In genomic region chr3:141498592-141499223, GRCh38 we compare ENCODE assay signal across 9 cellular contexts. TPM values are rescaled to one million over a fixed set of nuclear protein-coding genes. Genes with fewer than 3 reads are reported as not detected.
DNase-seq lines count a peak whose midpoint lies in the region; ATAC-seq, FAIRE-seq and TF ChIP-seq lines count a peak whose summit lies in the region.
"Had no signal": no experiment of that assay in that cellular context is flagged by ENCODE, and none has a peak within 500 bp of the region (broad histone marks: within the 10 kb centered on the region; RNA-seq: fewer than 3 reads in every experiment).

No MANE protein-coding gene starts in this region.

- CTCF ChIA-PET in HepG2 (lab: Yijun Ruan, JAX; ENCODE audit: low intra/inter-chr PET ratio, low total read pairs) = no interaction called here

- WGBS in liver = 74% methylated on average over 6 of the region's 6 CpGs
- WGBS in HepG2 (ENCODE audit: low lambda C conversion rate) = 99% methylated on average over 6 of the region's 6 CpGs
- 75 to 82% methylated on average over 6 of the region's 6 CpGs for WGBS in esophagus, 2 donors

- peaks cover 71% of the 10 kb centered on the region for H3K79me2 ChIP-seq in HepG2 (ENCODE audit: insufficient read depth, low read length)

- H3K36me3 Mint-ChIP-seq in mesothelial cell of epicardium = peaks cover 5% of the 10 kb centered on the region

- H3K27ac ChIP-seq in liver (ENCODE audit: low read depth in 1 of 2, low read length in 2 of 2) = peak overlapping the region; percentile 46 to 50
- no peak overlapping the region for H3K27ac ChIP-seq in HepG2 (ENCODE audit: extremely low read length, insufficient read depth, low read length)
- peak overlapping the region; percentile 15 to 21 for H3K27ac ChIP-seq in esophagus (ENCODE audit: low read depth in 2 of 2, low read length in 1 of 2)

- H3K4me1 ChIP-seq in liver (ENCODE audit: control insufficient read depth in 4 of 4, insufficient read depth in 4 of 4, low read length in 3 of 4) (peaks cover 0 to 2% (median 0%) of the 10 kb centered on the region in 4 donors), HepG2 (ENCODE audit: insufficient read depth, low read length) (peaks cover 30% of the 10 kb centered on the region), esophagus (ENCODE audit: control insufficient read depth in 2 of 2, insufficient read depth in 2 of 2, low read length in 1 of 2) (no peaks in the 10 kb centered on the region)

- H3K9me3 ChIP-seq in liver (ENCODE audit: control insufficient read depth in 4 of 4, low read length in 3 of 4) (no peaks in the 10 kb centered on the region), HepG2 (ENCODE audit: low read length) (no peaks in the 10 kb centered on the region), esophagus (ENCODE audit: control insufficient read depth in 2 of 2, insufficient read depth in 1 of 2, low read depth in 1 of 2, low read length in 1 of 2) (no peaks in the 10 kb centered on the region)

- no peaks in the 10 kb centered on the region for H4K20me1 ChIP-seq in HepG2 (ENCODE audit: insufficient read depth, low read length)

- no peak for FAIRE-seq in HepG2 (lab: Jason Lieb, UNC)

- H3K4me3 ChIP-seq in liver (ENCODE audit: low read depth in 1 of 3, low read length in 3 of 3) (no peak overlapping the region), HepG2 (replicated peaks in 1 of 3; ENCODE audit: insufficient read depth in 1 of 3, low read depth in 2 of 3, low read length in 3 of 3) (no peak overlapping the region), esophagus (ENCODE audit: low read depth in 1 of 2, low read length in 2 of 2) (no peak overlapping the region)

- ATAC-seq in HepG2 = no peak
- ATAC-seq in HG03469 (IDR thresholded peaks at IDR 0.05; ENCODE audit: unreplicated experiment) = peak; percentile 88

- H3K4me3 Mint-ChIP-seq in mesothelial cell of epicardium = no peak overlapping the region
- H3K4me3 Mint-ChIP-seq: brain had no signal

- H3K27ac Mint-ChIP-seq in mesothelial cell of epicardium = no peak overlapping the region

- DNase-seq in HepG2 (ENCODE audit: low spot score) (no peak), epidermal melanocyte (ENCODE audit: insufficient read length, low spot score) (no peak), mesothelial cell of epicardium (ENCODE audit: low spot score in 2 of 2, unreplicated experiment in 2 of 2) (no peak)
- DNase-seq in activated CD4-positive, alpha-beta T cell treated with anti-CD3 and anti-CD28 coated beads for 1 hour = peak; percentile 76
- DNase-seq in stimulated activated CD8-positive, alpha-beta memory T cell treated with anti-CD3 and anti-CD28 coated beads, Interleukin-12 subunit alpha, Interleukin-12 subunit beta, amount 100 ng/mL, for 1 hour (ENCODE audit: low read depth) = peak; percentile 77

- no TSS peak for BruUV-seq in HepG2 (replicated peaks; lab: Mats Ljungman, UMichigan)

- POLR2A ChIA-PET in HepG2 (lab: Yijun Ruan, JAX) = no interaction called here

- in situ Hi-C loops in HepG2 (cut with HindIII; ENCODE audit: extremely low pct_ligation_motif_present, low pct_unique_long_range_greater_than_20kb) = no loop called here

- H3K27me3 Mint-ChIP-seq in mesothelial cell of epicardium (ENCODE audit: low read depth) = no peaks in the 10 kb centered on the region
- H3K27me3 Mint-ChIP-seq: brain had no signal

- intact Hi-C loops in HepG2 (cut with micrococcal nuclease; ENCODE audit: unreplicated experiment) = no loop called here

- H3K4me2 ChIP-seq in HepG2 (ENCODE audit: low read depth, low read length) = no peak overlapping the region

- no peaks in the 10 kb centered on the region for H3K27me3 ChIP-seq in liver (ENCODE audit: control insufficient read depth in 4 of 4, insufficient read depth in 4 of 4, low read length in 3 of 4)
- no peaks in the 10 kb centered on the region for H3K27me3 ChIP-seq in HepG2 (ENCODE audit: control insufficient read depth in 1 of 2, insufficient read depth in 2 of 2, low read length in 2 of 2)
- H3K27me3 ChIP-seq in esophagus (ENCODE audit: control insufficient read depth in 1 of 2, insufficient read depth in 2 of 2, low read length in 2 of 2) = no peaks in the 10 kb centered on the region

- H3K9me3 Mint-ChIP-seq in mesothelial cell of epicardium = peaks cover 4% of the 10 kb centered on the region

- no peak for TF ChIP-seq EP300 in HepG2 (IDR thresholded peaks at IDR 0.05; ENCODE audit: low read depth in 2 of 2, low read length in 2 of 2)
- no peak for TF ChIP-seq EP300 in HepG2 (CRISPR knock-in tag; IDR thresholded peaks at IDR 0.05; ENCODE audit: borderline replicate concordance)

- TF ChIP-seq POLR2A in HepG2 (IDR thresholded peaks at IDR 0.05; ENCODE audit: insufficient read depth in 1 of 2, low read depth in 2 of 2, low read length in 2 of 2) = no peak

- H3K36me3 ChIP-seq in liver (ENCODE audit: control insufficient read depth in 4 of 4, insufficient read depth in 3 of 4, low read depth in 1 of 4, low read length in 3 of 4) (no peaks in the 10 kb centered on the region), HepG2 (replicated peaks in 1 of 2; ENCODE audit: control insufficient read depth in 1 of 2, insufficient read depth in 2 of 2, low read length in 2 of 2) (no peaks in the 10 kb centered on the region), esophagus (ENCODE audit: control insufficient read depth in 2 of 2, insufficient read depth in 2 of 2, low read length in 1 of 2) (no peaks in the 10 kb centered on the region)

- no peak overlapping the region for H2AFZ ChIP-seq in HepG2 (ENCODE audit: low read length)

- H3K9ac ChIP-seq in liver (ENCODE audit: low read depth in 1 of 2, low read length in 2 of 2) = no peak overlapping the region
- no peak overlapping the region for H3K9ac ChIP-seq in HepG2 (ENCODE audit: insufficient read depth, low read depth, low read length)

- H3K4me1 Mint-ChIP-seq in mesothelial cell of epicardium = no peaks in the 10 kb centered on the region

- TF ChIP-seq CTCF in liver (IDR thresholded peaks at IDR 0.05; ENCODE audit: low read depth, low read length, missing input control) (no peak), HepG2 (CRISPR knock-in tag; IDR thresholded peaks at IDR 0.05) (no peak), mesothelial cell of epicardium (IDR thresholded peaks at IDR 0.05; ENCODE audit: unreplicated experiment) (no peak)

- TF ChIP-seq RAD21 in liver (IDR thresholded peaks at IDR 0.05) = no peak
- no peak for TF ChIP-seq RAD21 in HepG2 (CRISPR knock-in tag; IDR thresholded peaks at IDR 0.05)

TF ChIP-seq in liver, 16 proteins besides CTCF, POLR2A, EP300 and RAD21:
- no peak for TF ChIP-seq NR2F2 (IDR thresholded peaks at IDR 0.05)
- TF ChIP-seq GABPA (IDR thresholded peaks at IDR 0.05 in 1 of 2, conservative IDR thresholded peaks at IDR 0.05 in 1 of 2) = peak; percentile 63 to 69

TF ChIP-seq in HepG2, 621 proteins besides CTCF, POLR2A, EP300 and RAD21:
- no peak for TF ChIP-seq YEATS2 (CRISPR knock-in tag; IDR thresholded peaks at IDR 0.05; ENCODE audit: borderline replicate concordance)
- TF ChIP-seq ZNF652 (CRISPR knock-in tag; IDR thresholded peaks at IDR 0.05; ENCODE audit: borderline replicate concordance, low read depth) = no peak
- TF ChIP-seq ZNF775 (CRISPR knock-in tag; IDR thresholded peaks at IDR 0.05; ENCODE audit: borderline replicate concordance) = no peak
- no peak for TF ChIP-seq RXRA (CRISPR knock-in tag; IDR thresholded peaks at IDR 0.05)
- no peak for TF ChIP-seq SP1 (IDR thresholded peaks at IDR 0.05)
- TF ChIP-seq SP1 (CRISPR knock-in tag; IDR thresholded peaks at IDR 0.05) = no peak
- TF ChIP-seq CBX2 (IDR thresholded peaks at IDR 0.05; ENCODE audit: low read depth, low read length) = no peak
- no peak for TF ChIP-seq CBX2 (CRISPR knock-in tag; IDR thresholded peaks at IDR 0.05; ENCODE audit: low read depth)
TF ChIP-seq in HepG2: peak in this region for 0.

RNA-seq across cellular contexts. Expression of gene RASA2, which starts 11.9 kb away (rescaled TPM):
- total RNA-seq in liver (1 to 10 TPM; 5.3 to 5.4 TPM), HepG2 (2016; rRNA removed; fragmentation: Illumina TruSeq; extraction: Trizol) (8.5 and 10.7 TPM in 2 replicates), mesothelial cell of epicardium (14.5 to 15.5 TPM (median 15.5 TPM) in 3 replicates)
- polyA plus RNA-seq in liver (1 to 10 TPM; 1.6 to 3.9 TPM), HepG2 (2011; rRNA removed) (4.8 and 5.4 TPM in 2 replicates), esophagus (1 to 10 TPM; 4.0 to 6.9 TPM)
- total RNA-seq in HepG2 (2016; cell fraction: cytosol; rRNA removed; fragmentation: Illumina TruSeq; extraction: Trizol; ENCODE audit: low read depth) = 3.6 and 5.2 TPM in 2 replicates
- total RNA-seq in HepG2 (2016; cell fraction: insoluble cytoplasmic fraction; rRNA removed; fragmentation: Illumina TruSeq; extraction: Trizol) = 8.6 and 10.3 TPM in 2 replicates
- 3.4 and 4.9 TPM in 2 replicates for total RNA-seq in HepG2 (2016; cell fraction: membrane; rRNA removed; fragmentation: Illumina TruSeq; extraction: Trizol)
- 14.0 and 14.2 TPM in 2 replicates for total RNA-seq in HepG2 (2016; cell fraction: nucleus; rRNA removed; fragmentation: Illumina TruSeq; extraction: Trizol)
- polyA plus RNA-seq in HepG2 (2011; cell fraction: cytosol; rRNA removed) = 1.7 and 2.9 TPM in 2 replicates
- polyA plus RNA-seq in HepG2 (2011; cell fraction: nucleus; rRNA removed) = 5.9 and 7.2 TPM in 2 replicates
- 4.2 and 4.9 TPM in 2 replicates for polyA plus RNA-seq in HepG2 (2012)
- 0.27 and 0.46 TPM in 2 replicates for polyA plus RNA-seq in HepG2 (2016; cell fraction: cytosol; fragmentation: Illumina TruSeq; extraction: Trizol; ENCODE audit: low read depth)
- polyA plus RNA-seq in HepG2 (2016; cell fraction: insoluble cytoplasmic fraction; fragmentation: Illumina TruSeq; extraction: Trizol; ENCODE audit: low read depth) = 6.2 and 6.4 TPM in 2 replicates
- 1.2 TPM in 2 replicates for polyA plus RNA-seq in HepG2 (2016; cell fraction: membrane; fragmentation: Illumina TruSeq; extraction: Trizol; ENCODE audit: low read depth)
- 13.4 and 13.5 TPM in 2 replicates for polyA plus RNA-seq in HepG2 (2016; cell fraction: nucleus; fragmentation: Illumina TruSeq; extraction: Trizol; ENCODE audit: insufficient read depth, low read depth)
- 2.8 and 4.0 TPM in 2 replicates for polyA minus RNA-seq in HepG2 (2011; rRNA and poly(A)+ RNA removed; ENCODE audit: low replicate concordance)
- polyA minus RNA-seq in HepG2 (2011; cell fraction: cytosol; rRNA and poly(A)+ RNA removed) = 6.3 and 7.7 TPM in 2 replicates
- 19.6 and 20.8 TPM in 2 replicates for polyA minus RNA-seq in HepG2 (2011; cell fraction: nucleus; rRNA and poly(A)+ RNA removed)

Comparison
In these comparisons a context has a peak if more than half of its experiments do, and no peak if none do; other contexts are left out.
1. DNase-seq: peak in activated CD4-positive, alpha-beta T cell treated with anti-CD3 and anti-CD28 coated beads for 1 hour (single experiment) and stimulated activated CD8-positive, alpha-beta memory T cell treated with anti-CD3 and anti-CD28 coated beads, Interleukin-12 subunit alpha, Interleukin-12 subunit beta, amount 100 ng/mL, for 1 hour (single experiment); none in HepG2 (single experiment), epidermal melanocyte (single experiment) and mesothelial cell of epicardium (0 of 2).